In genomic region chr6:26531897-26532296, GRCh38 we compare ENCODE assay signal across 16 cellular contexts. TPM values are rescaled to one million over a fixed set of nuclear protein-coding genes. Genes with fewer than 3 reads are reported as not detected.
DNase-seq lines count a peak whose midpoint lies in the region; ATAC-seq, FAIRE-seq and TF ChIP-seq lines count a peak whose summit lies in the region.
"Had no signal": no experiment of that assay in that cellular context is flagged by ENCODE, and none has a peak within 500 bp of the region (broad histone marks: within the 10 kb centered on the region; RNA-seq: fewer than 3 reads in every experiment).

No MANE protein-coding gene starts in this region.

- no peaks in the 10 kb centered on the region for H3K9me3 Mint-ChIP-seq in activated T-helper 1 cell treated with anti-CD3 and anti-CD28 coated beads, Interleukin-12 subunit alpha, Interleukin-12 subunit beta, Interleukin-2, Interleukin-4 antibody, amounts not matched to agents 30 ng/mL and 10 ng/mL and 1 ng/mL, durations not matched to agents 14 hours and 24 hours and 36 hours
- peaks cover 0 to 5% (median 0%) of the 10 kb centered on the region in 9 donors for H3K9me3 Mint-ChIP-seq in naive thymus-derived CD8-positive, alpha-beta T cell

- H3K9me3 ChIP-seq in HepG2 (ENCODE audit: low read length) = no peaks in the 10 kb centered on the region
- H3K9me3 ChIP-seq in right lobe of liver = no peaks in the 10 kb centered on the region
- no peaks in the 10 kb centered on the region for H3K9me3 ChIP-seq in uterus

- intact Hi-C loops in HepG2 (cut with micrococcal nuclease; ENCODE audit: unreplicated experiment) (loop anchor here (1.0 to 10.0 kb wide), 3 partner anchors 11 to 507 kb away; a partner anchor contains a TSS), right lobe of liver (cut with DNase I) (no loop called here), uterus (cut with DNase I; ENCODE audit: low total_unique reads) (no loop called here), left colon (cut with DNase I, micrococcal nuclease) (no loop called here)
- intact Hi-C loops in activated T-helper 1 cell treated with anti-CD3 and anti-CD28 coated beads, Interleukin-12 subunit alpha, Interleukin-12 subunit beta, Interleukin-2, Interleukin-4 antibody, amounts not matched to agents 30 ng/mL and 10 ng/mL and 1 ng/mL, durations not matched to agents 14 hours and 24 hours and 36 hours (cut with micrococcal nuclease) = loop anchor here (1.0 to 10.0 kb wide), 7 partner anchors 11 to 507 kb away; partner anchors contain the start of genes BTN2A1 and BTN3A3

- no peak for FAIRE-seq in HepG2 (lab: Jason Lieb, UNC)

- no peaks in the 10 kb centered on the region for H3K27me3 Mint-ChIP-seq in activated T-helper 1 cell treated with anti-CD3 and anti-CD28 coated beads, Interleukin-12 subunit alpha, Interleukin-12 subunit beta, Interleukin-2, Interleukin-4 antibody, amounts not matched to agents 30 ng/mL and 10 ng/mL and 1 ng/mL, durations not matched to agents 14 hours and 24 hours and 36 hours (ENCODE audit: insufficient read depth)
- H3K27me3 Mint-ChIP-seq in naive thymus-derived CD8-positive, alpha-beta T cell = peaks cover 0 to 4% (median 0%) of the 10 kb centered on the region in 5 donors

- H3K4me1 ChIP-seq in HepG2 (ENCODE audit: insufficient read depth, low read length) (peaks cover 37% of the 10 kb centered on the region), right lobe of liver (peaks cover 0 to 9% (median 2%) of the 10 kb centered on the region in 4 donors), uterus (no peaks in the 10 kb centered on the region)

- H3K4me2 ChIP-seq in HepG2 (ENCODE audit: low read depth, low read length) = peak overlapping the region; percentile 91

- no peak for TF ChIP-seq RAD21 in HepG2 (CRISPR knock-in tag; IDR thresholded peaks at IDR 0.05)

- no peaks in the 10 kb centered on the region for H3K36me3 Mint-ChIP-seq in activated T-helper 1 cell treated with anti-CD3 and anti-CD28 coated beads, Interleukin-12 subunit alpha, Interleukin-12 subunit beta, Interleukin-2, Interleukin-4 antibody, amounts not matched to agents 30 ng/mL and 10 ng/mL and 1 ng/mL, durations not matched to agents 14 hours and 24 hours and 36 hours (ENCODE audit: low read depth)
- H3K36me3 Mint-ChIP-seq in naive thymus-derived CD8-positive, alpha-beta T cell = peaks cover 0 to 3% (median 3%) of the 10 kb centered on the region in 3 donors

- TF ChIP-seq CTCF in HepG2 (CRISPR knock-in tag; IDR thresholded peaks at IDR 0.05) (no peak), right lobe of liver (IDR thresholded peaks at IDR 0.05) (no peak), uterus (IDR thresholded peaks at IDR 0.05) (no peak)

- no peak overlapping the region for H3K9ac ChIP-seq in HepG2 (ENCODE audit: insufficient read depth, low read depth, low read length)

- no peak for TF ChIP-seq EP300 in HepG2 (IDR thresholded peaks at IDR 0.05; ENCODE audit: low read depth in 2 of 2, low read length in 2 of 2)
- TF ChIP-seq EP300 in HepG2 (CRISPR knock-in tag; IDR thresholded peaks at IDR 0.05; ENCODE audit: borderline replicate concordance) = no peak

- H2AFZ ChIP-seq in HepG2 (ENCODE audit: low read length) = no peak overlapping the region

- ATAC-seq in HepG2 (no peak), right lobe of liver (no peak), GM18870 (IDR thresholded peaks at IDR 0.05; ENCODE audit: unreplicated experiment) (no peak), left colon (no peak)
- ATAC-seq in naive thymus-derived CD8-positive, alpha-beta T cell = no peak

- DNase-seq in HepG2 (ENCODE audit: low spot score) = no peak
- DNase-seq in right lobe of liver = no peak
- no peak for DNase-seq in activated T-helper 1 cell treated with anti-CD3 and anti-CD28 coated beads, Interleukin-12 subunit alpha, Interleukin-12 subunit beta, Interleukin-2, Interleukin-4 antibody, amounts not matched to agents 30 ng/mL and 10 ng/mL and 1 ng/mL, durations not matched to agents 14 hours and 24 hours and 36 hours (ENCODE audit: low spot score)
- no peak for DNase-seq in naive thymus-derived CD8-positive, alpha-beta T cell
- no peak for DNase-seq in uterus
- no peak for DNase-seq in left colon
- DNase-seq in SIG-M5 treated with dmso at 0.1 percent for 504 hours (lab: John Stamatoyannopoulos, UW; ENCODE audit: unreplicated experiment) = no peak
- DNase-seq: activated CD8-positive, alpha-beta memory T cell treated with anti-CD3 and anti-CD28 coated beads, Interleukin-2, amount 50 U/mL, for 48 hours; central memory CD4-positive, alpha-beta T cell; COR-L47; mesendoderm; NCI-H2081 treated with DMSO at 0.1 percent for 48 hours had no signal

- no TSS peak for BruUV-seq in HepG2 (replicated peaks; lab: Mats Ljungman, UMichigan)

- no peak for TF ChIP-seq POLR2A in HepG2 (IDR thresholded peaks at IDR 0.05; ENCODE audit: insufficient read depth in 1 of 2, low read depth in 2 of 2, low read length in 2 of 2)
- TF ChIP-seq POLR2A in right lobe of liver (IDR thresholded peaks at IDR 0.05) = no peak
- no peak for TF ChIP-seq POLR2A in uterus (IDR thresholded peaks at IDR 0.05)

- in situ Hi-C loops in HepG2 (cut with HindIII; ENCODE audit: extremely low pct_ligation_motif_present, low pct_unique_long_range_greater_than_20kb) = no loop called here

- no peaks in the 10 kb centered on the region for H3K27me3 ChIP-seq in HepG2 (ENCODE audit: control insufficient read depth in 1 of 2, insufficient read depth in 2 of 2, low read length in 2 of 2)
- no peaks in the 10 kb centered on the region for H3K27me3 ChIP-seq in right lobe of liver
- H3K27me3 ChIP-seq in uterus = no peaks in the 10 kb centered on the region

- H3K79me2 ChIP-seq in HepG2 (ENCODE audit: insufficient read depth, low read length) = no peaks in the 10 kb centered on the region

- POLR2A ChIA-PET in HepG2 (lab: Yijun Ruan, JAX) = interaction anchor here (2.6 kb wide), 1 partner anchor 57 kb away, joined by 12 read pairs; no protein-coding TSS in a partner anchor
- POLR2A ChIA-PET in naive thymus-derived CD8-positive, alpha-beta T cell (lab: Charles Lee) = interaction anchor here (0.7 to 3.0 kb wide), 9 partner anchors 8 to 947 kb away, joined by 3 to 58 read pairs (median 4); no protein-coding TSS in a partner anchor

- H3K4me3 ChIP-seq in HepG2 (replicated peaks in 1 of 3; ENCODE audit: insufficient read depth in 1 of 3, low read depth in 2 of 3, low read length in 3 of 3) (peak overlapping the region in 1 of 3 experiments; percentile 78; a peak in 1 of 6 replicates), right lobe of liver (no peak overlapping the region), uterus (no peak overlapping the region)

- H3K27ac ChIP-seq in HepG2 (ENCODE audit: extremely low read length, insufficient read depth, low read length) (no peak overlapping the region), right lobe of liver (no peak overlapping the region), uterus (peak overlapping the region; percentile 88 to 89)

- CTCF ChIA-PET in HepG2 (lab: Yijun Ruan, JAX; ENCODE audit: low intra/inter-chr PET ratio, low total read pairs) = no interaction called here

- peak overlapping the region; percentile 94 for H3K4me3 Mint-ChIP-seq in activated T-helper 1 cell treated with anti-CD3 and anti-CD28 coated beads, Interleukin-12 subunit alpha, Interleukin-12 subunit beta, Interleukin-2, Interleukin-4 antibody, amounts not matched to agents 30 ng/mL and 10 ng/mL and 1 ng/mL, durations not matched to agents 14 hours and 24 hours and 36 hours
- H3K4me3 Mint-ChIP-seq in naive thymus-derived CD8-positive, alpha-beta T cell = peak overlapping the region in 8 of 10 donors; percentile 1 to 99 (median 97)

- 100% methylated on average over 1 of the region's 1 CpG for WGBS in HepG2 (ENCODE audit: low lambda C conversion rate)
- no CpG with 5 or more reads among the region's 1 CpG for WGBS in right lobe of liver (ENCODE audit: insufficient coverage, low coverage, low lambda C conversion rate, missing lambda C conversion rate)

- H3K36me3 ChIP-seq in HepG2 (replicated peaks in 1 of 2; ENCODE audit: control insufficient read depth in 1 of 2, insufficient read depth in 2 of 2, low read length in 2 of 2) (no peaks in the 10 kb centered on the region), right lobe of liver (no peaks in the 10 kb centered on the region), uterus (no peaks in the 10 kb centered on the region)

- H3K27ac Mint-ChIP-seq in activated T-helper 1 cell treated with anti-CD3 and anti-CD28 coated beads, Interleukin-12 subunit alpha, Interleukin-12 subunit beta, Interleukin-2, Interleukin-4 antibody, amounts not matched to agents 30 ng/mL and 10 ng/mL and 1 ng/mL, durations not matched to agents 14 hours and 24 hours and 36 hours = peak overlapping the region; percentile 95
- H3K27ac Mint-ChIP-seq in naive thymus-derived CD8-positive, alpha-beta T cell = peak overlapping the region; percentile 91 to 99 (median 94)

- H4K20me1 ChIP-seq in HepG2 (ENCODE audit: insufficient read depth, low read length) = no peaks in the 10 kb centered on the region

- peaks cover 37% of the 10 kb centered on the region for H3K4me1 Mint-ChIP-seq in activated T-helper 1 cell treated with anti-CD3 and anti-CD28 coated beads, Interleukin-12 subunit alpha, Interleukin-12 subunit beta, Interleukin-2, Interleukin-4 antibody, amounts not matched to agents 30 ng/mL and 10 ng/mL and 1 ng/mL, durations not matched to agents 14 hours and 24 hours and 36 hours (ENCODE audit: low read depth)
- peaks cover 27 to 59% (median 57%) of the 10 kb centered on the region in 4 donors for H3K4me1 Mint-ChIP-seq in naive thymus-derived CD8-positive, alpha-beta T cell

RNA-seq across cellular contexts. Expression of gene HMGN4, which starts 6.3 kb away (rescaled TPM):
- 52.1 and 79.1 TPM in 2 replicates for total RNA-seq in HepG2 (2016; rRNA removed; fragmentation: Illumina TruSeq; extraction: Trizol)
- total RNA-seq in HepG2 (2016; cell fraction: cytosol; rRNA removed; fragmentation: Illumina TruSeq; extraction: Trizol; ENCODE audit: low read depth) = 14.1 and 14.2 TPM in 2 replicates
- total RNA-seq in HepG2 (2016; cell fraction: insoluble cytoplasmic fraction; rRNA removed; fragmentation: Illumina TruSeq; extraction: Trizol) = 57.3 and 82.0 TPM in 2 replicates
- total RNA-seq in HepG2 (2016; cell fraction: membrane; rRNA removed; fragmentation: Illumina TruSeq; extraction: Trizol) = 39.7 and 45.8 TPM in 2 replicates
- 25.0 and 25.1 TPM in 2 replicates for total RNA-seq in HepG2 (2016; cell fraction: nucleus; rRNA removed; fragmentation: Illumina TruSeq; extraction: Trizol)
- polyA plus RNA-seq in HepG2 (2011; rRNA removed) = 35.2 and 39.9 TPM in 2 replicates
- polyA plus RNA-seq in HepG2 (2011; cell fraction: cytosol; rRNA removed) = 30.0 and 36.6 TPM in 2 replicates
- 17.1 and 20.4 TPM in 2 replicates for polyA plus RNA-seq in HepG2 (2011; cell fraction: nucleus; rRNA removed)
- polyA plus RNA-seq in HepG2 (2012) = 43.4 and 46.6 TPM in 2 replicates
- 7.3 and 12.1 TPM in 2 replicates for polyA plus RNA-seq in HepG2 (2016; cell fraction: cytosol; fragmentation: Illumina TruSeq; extraction: Trizol; ENCODE audit: low read depth)
- 70.8 and 81.5 TPM in 2 replicates for polyA plus RNA-seq in HepG2 (2016; cell fraction: insoluble cytoplasmic fraction; fragmentation: Illumina TruSeq; extraction: Trizol; ENCODE audit: low read depth)
- polyA plus RNA-seq in HepG2 (2016; cell fraction: membrane; fragmentation: Illumina TruSeq; extraction: Trizol; ENCODE audit: low read depth) = 23.8 and 31.2 TPM in 2 replicates
- polyA plus RNA-seq in HepG2 (2016; cell fraction: nucleus; fragmentation: Illumina TruSeq; extraction: Trizol; ENCODE audit: insufficient read depth, low read depth) = 36.5 and 38.4 TPM in 2 replicates
- polyA minus RNA-seq in HepG2 (2011; rRNA and poly(A)+ RNA removed; ENCODE audit: low replicate concordance) = 13.7 and 15.1 TPM in 2 replicates
- polyA minus RNA-seq in HepG2 (2011; cell fraction: cytosol; rRNA and poly(A)+ RNA removed) = 19.8 and 21.2 TPM in 2 replicates
- polyA minus RNA-seq in HepG2 (2011; cell fraction: nucleus; rRNA and poly(A)+ RNA removed) = 6.7 and 13.2 TPM in 2 replicates
- total RNA-seq in right lobe of liver = 10 to 100 TPM in 3 of 6 experiments, 1 to 10 TPM in 3; 5.8 to 13.2 (median 9.1) TPM
- 77.6 and 86.8 TPM in 2 replicates for total RNA-seq in activated T-helper 1 cell treated with anti-CD3 and anti-CD28 coated beads, Interleukin-12 subunit alpha, Interleukin-12 subunit beta, Interleukin-2, Interleukin-4 antibody, amounts not matched to agents 30 ng/mL and 10 ng/mL and 1 ng/mL, durations not matched to agents 14 hours and 24 hours and 36 hours
- total RNA-seq in naive thymus-derived CD8-positive, alpha-beta T cell = 10 to 100 TPM; 73.3 to 77.5 TPM
- 100 to 1,000 TPM; 110 to 183 (median 151) TPM for polyA plus RNA-seq in naive thymus-derived CD8-positive, alpha-beta T cell
- 10 to 100 TPM; 14.6 to 89.0 (median 73.3) TPM for total RNA-seq in uterus
- 10 to 100 TPM; 54.9 to 55.7 TPM for total RNA-seq in left colon

RNA-seq across cellular contexts. Expression of gene BTN1A1, which starts 31.8 kb away (rescaled TPM):
- total RNA-seq in HepG2 (2016; rRNA removed; fragmentation: Illumina TruSeq; extraction: Trizol) = not detected in 2 replicates
- total RNA-seq in HepG2 (2016; cell fraction: cytosol; rRNA removed; fragmentation: Illumina TruSeq; extraction: Trizol; ENCODE audit: low read depth) = not detected in 2 replicates
- not detected in 2 replicates for total RNA-seq in HepG2 (2016; cell fraction: insoluble cytoplasmic fraction; rRNA removed; fragmentation: Illumina TruSeq; extraction: Trizol)
- not detected in 2 replicates for total RNA-seq in HepG2 (2016; cell fraction: membrane; rRNA removed; fragmentation: Illumina TruSeq; extraction: Trizol)
- total RNA-seq in HepG2 (2016; cell fraction: nucleus; rRNA removed; fragmentation: Illumina TruSeq; extraction: Trizol) = not detected in 2 replicates
- polyA plus RNA-seq in HepG2 (2011; rRNA removed) = 0.04 and 0.12 TPM in 2 replicates
- 0.04 and 0.08 TPM in 2 replicates for polyA plus RNA-seq in HepG2 (2011; cell fraction: cytosol; rRNA removed)
- polyA plus RNA-seq in HepG2 (2011; cell fraction: nucleus; rRNA removed) = not detected in 2 replicates
- 0.05 and 0.07 TPM in 2 replicates for polyA plus RNA-seq in HepG2 (2012)
- polyA plus RNA-seq in HepG2 (2016; cell fraction: cytosol; fragmentation: Illumina TruSeq; extraction: Trizol; ENCODE audit: low read depth) = not detected in 2 replicates
- not detected in 2 replicates for polyA plus RNA-seq in HepG2 (2016; cell fraction: insoluble cytoplasmic fraction; fragmentation: Illumina TruSeq; extraction: Trizol; ENCODE audit: low read depth)
- not detected in 2 replicates for polyA plus RNA-seq in HepG2 (2016; cell fraction: membrane; fragmentation: Illumina TruSeq; extraction: Trizol; ENCODE audit: low read depth)
- polyA plus RNA-seq in HepG2 (2016; cell fraction: nucleus; fragmentation: Illumina TruSeq; extraction: Trizol; ENCODE audit: insufficient read depth, low read depth) = not detected in 2 replicates
- polyA minus RNA-seq in HepG2 (2011; rRNA and poly(A)+ RNA removed; ENCODE audit: low replicate concordance) = not detected in 2 replicates
- polyA minus RNA-seq in HepG2 (2011; cell fraction: cytosol; rRNA and poly(A)+ RNA removed) = not detected in 2 replicates
- not detected in 2 replicates for polyA minus RNA-seq in HepG2 (2011; cell fraction: nucleus; rRNA and poly(A)+ RNA removed)
- not detected for total RNA-seq in right lobe of liver
- total RNA-seq in activated T-helper 1 cell treated with anti-CD3 and anti-CD28 coated beads, Interleukin-12 subunit alpha, Interleukin-12 subunit beta, Interleukin-2, Interleukin-4 antibody, amounts not matched to agents 30 ng/mL and 10 ng/mL and 1 ng/mL, durations not matched to agents 14 hours and 24 hours and 36 hours = not detected in 2 replicates
- total RNA-seq in naive thymus-derived CD8-positive, alpha-beta T cell = not detected
- polyA plus RNA-seq in naive thymus-derived CD8-positive, alpha-beta T cell = not detected
- total RNA-seq in uterus = under 1 TPM in 1 of 4 donors, not detected in 3; 0.07 TPM
- total RNA-seq in left colon = not detected
- total RNA-seq: glomerular endothelial cell, HT1080, SK-MEL-5 had no signal

Comparison
In these comparisons a context has a peak if more than half of its experiments do, and no peak if none do; other contexts are left out.
1. intact Hi-C loops: an anchor here in HepG2 (1.0 to 10.0 kb wide) and activated T-helper 1 cell treated with anti-CD3 and anti-CD28 coated beads, Interleukin-12 subunit alpha, Interleukin-12 subunit beta, Interleukin-2, Interleukin-4 antibody, amounts not matched to agents 30 ng/mL and 10 ng/mL and 1 ng/mL, durations not matched to agents 14 hours and 24 hours and 36 hours (1.0 to 10.0 kb wide); none called in right lobe of liver, uterus and left colon.
2. H3K27ac ChIP-seq: peak in uterus (2 of 2); none in HepG2 (single experiment) and right lobe of liver (0 of 3).